Comparison of ENCODE assay signal across 13 cellular contexts in genomic region chr1:205709059-205709398, GRCh38. TPM values are rescaled to one million over a fixed set of nuclear protein-coding genes. Genes with fewer than 3 reads are reported as not detected.
DNase-seq lines count a peak whose midpoint lies in the region; ATAC-seq and TF ChIP-seq lines count a peak whose summit lies in the region.
"Had no signal": no experiment of that assay in that cellular context is flagged by ENCODE, and none has a peak within 500 bp of the region (broad histone marks: within the 10 kb centered on the region; RNA-seq: fewer than 3 reads in every experiment).

No MANE protein-coding gene starts in this region.

- CTCF ChIA-PET in BJ (lab: Yijun Ruan, JAX), result interaction anchor here (0.6 to 13.3 kb wide), 10 partner anchors 16 to 268 kb away, joined by 3 to 242 read pairs (median 8); no protein-coding TSS in a partner anchor

- DNase-seq in BJ (ENCODE audit: low read depth) (peak; percentile 19), fibroblast of villous mesenchyme (ENCODE audit: low read depth) (peak; percentile 58), non-pigmented ciliary epithelial cell (ENCODE audit: low read depth) (peak; percentile 51), GM19238 (ENCODE audit: insufficient read length, low spot score) (no peak), GM13977 (ENCODE audit: low spot score) (no peak)
- DNase-seq in activated CD4-positive, alpha-beta T cell treated with anti-CD3 and anti-CD28 coated beads for 48 hours, result no peak
- DNase-seq: adrenal gland; CD8-positive, alpha-beta memory T cell; NCI-H1436; NCI-H526; SHP77 had no signal

- H3K27ac ChIP-seq in VCaP, result peak overlapping the region; percentile 89

- H3K4me3 ChIP-seq in BJ (ENCODE audit: low read depth, low read length), result no peak overlapping the region
- H3K4me3 ChIP-seq in fibroblast of villous mesenchyme (ENCODE audit: low read depth, low read length), result no peak overlapping the region
- H3K4me3 ChIP-seq: adrenal gland had no signal

- in situ Hi-C loops in GM13977 (cut with MboI; ENCODE audit: low pct_unique_long_range_greater_than_20kb, low sequenced_read_pairs, unreplicated experiment), result loop anchor here (5.0 kb wide), 1 partner anchor 42 kb away; no protein-coding TSS in a partner anchor

- POLR2A ChIA-PET in BJ (lab: Charles Lee), result interaction anchor here (0.6 kb wide), 1 partner anchor 121 kb away, joined by 16 read pairs; no protein-coding TSS in a partner anchor

- no peak for ATAC-seq in HG03139 (IDR thresholded peaks at IDR 0.05; ENCODE audit: unreplicated experiment)

- H3K36me3 ChIP-seq in BJ (ENCODE audit: control insufficient read depth, insufficient read depth, low read length), result peaks cover 1% of the 10 kb centered on the region; the same call in 1 of the 2 replicates

- H3K27me3 ChIP-seq in BJ (ENCODE audit: control insufficient read depth, insufficient read depth, low read length), result no peaks in the 10 kb centered on the region
- H3K27me3 ChIP-seq: adrenal gland had no signal

- no peak for TF ChIP-seq CTCF in BJ (IDR thresholded peaks at IDR 0.05; ENCODE audit: insufficient read depth, low read depth, low read length)
- TF ChIP-seq CTCF in VCaP (conservative IDR thresholded peaks at IDR 0.05), result no peak
- TF ChIP-seq CTCF in fibroblast of villous mesenchyme (IDR thresholded peaks at IDR 0.05; ENCODE audit: insufficient read depth, low read depth, low read length), result no peak
- no peak for TF ChIP-seq CTCF in GM13977 (IDR thresholded peaks at IDR 0.05; ENCODE audit: extremely low read depth, insufficient read depth, missing control alignments)

RNA-seq across cellular contexts. Expression of gene SLC45A3, which starts 28.7 kb away (rescaled TPM):
- polyA plus RNA-seq in BJ (2011; rRNA removed), result 0.70 and 0.91 TPM in 2 replicates
- 0.41 and 0.57 TPM in 2 replicates for polyA minus RNA-seq in BJ (2011; rRNA and poly(A)+ RNA removed)
- 3.2 and 5.2 TPM in 2 replicates for total RNA-seq in fibroblast of villous mesenchyme
- polyA plus RNA-seq: CD8-positive, alpha-beta memory T cell had no signal

RNA-seq across cellular contexts. Expression of gene NUCKS1, which starts 41.0 kb away (rescaled TPM):
- polyA plus RNA-seq in BJ (2011; rRNA removed), result 33.3 and 78.8 TPM in 2 replicates
- 85.7 and 89.0 TPM in 2 replicates for polyA minus RNA-seq in BJ (2011; rRNA and poly(A)+ RNA removed)
- 206 and 233 TPM in 2 replicates for total RNA-seq in fibroblast of villous mesenchyme

Comparison
In these comparisons a context has a peak if more than half of its experiments do, and no peak if none do; other contexts are left out.
1. DNase-seq: peak in BJ (single experiment), fibroblast of villous mesenchyme (single experiment) and non-pigmented ciliary epithelial cell (single experiment); none in activated CD4-positive, alpha-beta T cell treated with anti-CD3 and anti-CD28 coated beads for 48 hours (single experiment), GM19238 (single experiment) and GM13977 (single experiment).